In the genomic region with DNA sequence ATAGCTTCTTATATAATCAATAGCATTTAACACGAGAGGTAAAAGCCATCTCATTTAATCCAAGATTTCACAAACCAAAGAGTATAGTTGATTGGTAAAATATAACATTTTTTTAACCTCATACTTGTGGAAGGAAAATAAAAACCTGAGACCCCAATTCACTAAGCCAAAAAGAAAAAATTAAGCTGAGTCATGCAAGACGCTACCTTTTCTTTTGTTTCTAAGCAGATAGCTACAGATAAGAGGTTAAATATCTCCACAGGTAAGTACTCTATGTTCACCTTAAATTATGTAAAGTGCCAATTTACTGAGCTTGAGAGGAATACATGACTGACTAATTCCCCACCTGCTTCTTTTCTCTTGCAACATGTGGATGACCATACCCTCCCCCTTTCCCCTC, we compare ENCODE assay signal across 30 cellular contexts.
"Had no signal": no experiment of that assay in that cellular context is flagged by ENCODE, and none has a peak within 500 bp of the region (broad histone marks: within the 10 kb centered on the region; RNA-seq: fewer than 3 reads in every experiment).

No MANE protein-coding gene starts in this region.

- H3K27ac Mint-ChIP-seq: activated CD4-positive, alpha-beta memory T cell treated with anti-CD3 and anti-CD28 coated beads for 36 hours; activated CD4-positive, alpha-beta T cell treated with anti-CD3 and anti-CD28 coated beads, Interleukin-2, amount 10 ng/mL, durations not matched to agents 7 days and 5 days; activated naive CD4-positive, alpha-beta T cell treated with anti-CD3 and anti-CD28 coated beads, Interleukin-2, amount 50 U/mL, for 72 hours; activated naive CD8-positive, alpha-beta T cell treated with anti-CD3 and anti-CD28 coated beads, Interleukin-2, amount 50 U/mL, for 24 hours; T-cell had no signal

- H3K27me3 Mint-ChIP-seq: activated CD4-positive, alpha-beta memory T cell treated with anti-CD3 and anti-CD28 coated beads for 36 hours; activated CD4-positive, alpha-beta T cell treated with anti-CD3 and anti-CD28 coated beads, Interleukin-2, amount 10 ng/mL, durations not matched to agents 7 days and 5 days; activated naive CD8-positive, alpha-beta T cell treated with anti-CD3 and anti-CD28 coated beads, Interleukin-2, amount 50 U/mL, for 24 hours; T-cell had no signal

- H3K27me3 ChIP-seq: ascending aorta, body of pancreas, MG63 had no signal

- H3K27ac ChIP-seq: ascending aorta, body of pancreas, SK-N-MC, VCaP had no signal

- H3K9me3 Mint-ChIP-seq: activated CD4-positive, alpha-beta T cell treated with anti-CD3 and anti-CD28 coated beads, Interleukin-2, amount 10 ng/mL, durations not matched to agents 7 days and 5 days had no signal

- ATAC-seq: activated naive CD4-positive, alpha-beta T cell treated with anti-CD3 and anti-CD28 coated beads, Interleukin-2, amount 50 U/mL, for 72 hours; activated naive CD8-positive, alpha-beta T cell treated with anti-CD3 and anti-CD28 coated beads, Interleukin-2, amount 50 U/mL, for 24 hours; activated T-cell treated with anti-CD3 and anti-CD28 coated beads, Interleukin-2, amount 50 U/mL, for 4 hours; body of pancreas; Panc1; Right ventricle myocardium inferior; T-cell had no signal

- H3K36me3 Mint-ChIP-seq: activated CD4-positive, alpha-beta memory T cell treated with anti-CD3 and anti-CD28 coated beads for 36 hours; activated naive CD4-positive, alpha-beta T cell treated with anti-CD3 and anti-CD28 coated beads, Interleukin-2, amount 50 U/mL, for 72 hours; T-cell had no signal

- FAIRE-seq: bronchial epithelial cell had no signal

- DNase-seq: activated CD4-positive, alpha-beta memory T cell treated with anti-CD3 and anti-CD28 coated beads for 36 hours; activated CD4-positive, alpha-beta T cell treated with anti-CD3 and anti-CD28 coated beads, Interleukin-2, amount 10 ng/mL, durations not matched to agents 7 days and 5 days; activated CD4-positive, CD25-positive, alpha-beta regulatory T cell; activated CD8-positive, alpha-beta memory T cell treated with anti-CD3 and anti-CD28 coated beads for 24 hours; activated effector memory CD4-positive, alpha-beta T cell treated with anti-CD3 and anti-CD28 coated beads, Interleukin-2, amount 50 U/mL, for 16 hours; activated naive CD4-positive, alpha-beta T cell treated with Interleukin-2 at 50 U/mL for 16 hours; activated naive CD8-positive, alpha-beta T cell treated with anti-CD3 and anti-CD28 coated beads, Interleukin-2, amount 50 U/mL, for 24 hours; activated T-cell treated with anti-CD3 and anti-CD28 coated beads, Interleukin-2, amount 50 U/mL, for 4 hours; amniotic stem cell; body of pancreas; central memory CD4-positive, alpha-beta T cell; cortex of kidney; MG63; NCI-H1105; NCI-H1436; NCI-H1694 treated with DMSO at 0.1 percent for 48 hours; NCI-H2029 treated with DMSO at 0.1 percent for 48 hours; NCI-H446; NCI-H774; RPMI8226; T-cell; T-helper 2 cell; T1000 had no signal

- H3K36me3 ChIP-seq: ascending aorta, MG63 had no signal

- H3K4me3 Mint-ChIP-seq: activated CD4-positive, alpha-beta memory T cell treated with anti-CD3 and anti-CD28 coated beads for 36 hours; activated CD4-positive, alpha-beta T cell treated with anti-CD3 and anti-CD28 coated beads, Interleukin-2, amount 10 ng/mL, durations not matched to agents 7 days and 5 days; activated naive CD8-positive, alpha-beta T cell treated with anti-CD3 and anti-CD28 coated beads, Interleukin-2, amount 50 U/mL, for 24 hours; activated T-cell treated with anti-CD3 and anti-CD28 coated beads, Interleukin-2, amount 50 U/mL, for 4 hours; T-cell had no signal

- H3K4me3 ChIP-seq: ascending aorta, body of pancreas, MG63, SK-N-MC had no signal

- H3K9me3 ChIP-seq: ascending aorta, body of pancreas, MG63 had no signal

- H3K4me1 Mint-ChIP-seq: activated CD4-positive, alpha-beta T cell treated with anti-CD3 and anti-CD28 coated beads, Interleukin-2, amount 10 ng/mL, durations not matched to agents 7 days and 5 days; activated naive CD8-positive, alpha-beta T cell treated with anti-CD3 and anti-CD28 coated beads, Interleukin-2, amount 50 U/mL, for 24 hours; T-cell had no signal

- H3K4me1 ChIP-seq: ascending aorta, body of pancreas had no signal
